Comparison of ENCODE assay signal across 9 cellular contexts in genomic region chr11:72081184-72081644, GRCh38. TPM values are rescaled to one million over a fixed set of nuclear protein-coding genes. Genes with fewer than 3 reads are reported as not detected.
DNase-seq lines count a peak whose midpoint lies in the region; ATAC-seq, FAIRE-seq and TF ChIP-seq lines count a peak whose summit lies in the region.
"Had no signal": no experiment of that assay in that cellular context is flagged by ENCODE, and none has a peak within 500 bp of the region (broad histone marks: within the 10 kb centered on the region; RNA-seq: fewer than 3 reads in every experiment).

No MANE protein-coding gene starts in this region.

- H3K4me1 ChIP-seq in OCI-LY3 (ENCODE audit: low read length) (peaks cover 30% of the 10 kb centered on the region), endocrine pancreas (ENCODE audit: control insufficient read depth, insufficient read depth, low read length) (peaks cover 8% of the 10 kb centered on the region), neuron (ENCODE audit: insufficient read depth, low read length) (peaks cover 21% of the 10 kb centered on the region)

- peaks cover 7% of the 10 kb centered on the region for H3K36me3 Mint-ChIP-seq in CD4-positive, alpha-beta T cell (ENCODE audit: low read depth)

- intact Hi-C loops in CD4-positive, alpha-beta T cell (cut with DNase I, micrococcal nuclease), result loop anchor here in 1 of 2 experiments (2.0 kb wide), 1 partner anchor 32 kb away; the partner anchor contains the start of gene ANAPC15

- no peaks in the 10 kb centered on the region for H3K27me3 Mint-ChIP-seq in CD4-positive, alpha-beta T cell

- H2AFZ ChIP-seq in OCI-LY3 (ENCODE audit: low read depth, low read length) (peak overlapping the region; percentile 93), neuron (ENCODE audit: low read depth, low read length) (peak overlapping the region; percentile 78)

- H3K27ac ChIP-seq in CD4-positive, alpha-beta T cell (ENCODE audit: low read depth, low read length), result peak overlapping the region; percentile 82
- H3K27ac ChIP-seq in OCI-LY3 (ENCODE audit: low read length), result peak overlapping the region; percentile 39; the same call in 1 of the 2 replicates

- H3K4me3 ChIP-seq in OCI-LY3 (ENCODE audit: low read length) (peak overlapping the region; percentile 86), endocrine pancreas (ENCODE audit: control insufficient read depth, insufficient read depth, low read length) (peak overlapping the region; percentile 48), neuron (ENCODE audit: low read length) (peak overlapping the region; percentile 92)

- FAIRE-seq in frontal cortex (lab: Jason Lieb, UNC), result no peak
- FAIRE-seq in D721Med (lab: Jason Lieb, UNC), result no peak

- no peak for ATAC-seq in CD4-positive, alpha-beta T cell (ENCODE audit: poor library complexity)
- no peak for ATAC-seq in GM19351 (IDR thresholded peaks at IDR 0.05; ENCODE audit: unreplicated experiment)

- no peaks in the 10 kb centered on the region for H3K9me3 ChIP-seq in CD4-positive, alpha-beta T cell (ENCODE audit: control insufficient read depth, low read length)
- H3K9me3 ChIP-seq in OCI-LY3 (ENCODE audit: insufficient read depth, low read length) (no peaks in the 10 kb centered on the region), endocrine pancreas (ENCODE audit: control insufficient read depth, low read length) (no peaks in the 10 kb centered on the region), neuron (ENCODE audit: low read length) (no peaks in the 10 kb centered on the region)

- no peak for DNase-seq in CD4-positive, alpha-beta T cell
- DNase-seq in effector CD4-positive, alpha-beta T cell, result no peak
- DNase-seq in frontal cortex (ENCODE audit: low spot score in 2 of 2) (no peak), D721Med (ENCODE audit: insufficient read length, low spot score) (no peak)

- H3K27ac Mint-ChIP-seq in CD4-positive, alpha-beta T cell, result peak overlapping the region; percentile 92

- no peak for TF ChIP-seq CTCF in CD4-positive, alpha-beta T cell (IDR thresholded peaks at IDR 0.05)
- TF ChIP-seq CTCF in OCI-LY3 (IDR thresholded peaks at IDR 0.05; ENCODE audit: low read depth, low read length) (no peak), D721Med (IDR thresholded peaks at IDR 0.05; ENCODE audit: insufficient read depth, missing control alignments) (no peak)

- peak overlapping the region; percentile 95 for H3K4me3 Mint-ChIP-seq in CD4-positive, alpha-beta T cell

- H3K27me3 ChIP-seq in CD4-positive, alpha-beta T cell (ENCODE audit: control insufficient read depth, insufficient read depth, low read length), result no peaks in the 10 kb centered on the region
- H3K27me3 ChIP-seq in OCI-LY3 (ENCODE audit: low read depth, low read length), result no peaks in the 10 kb centered on the region
- H3K27me3 ChIP-seq in endocrine pancreas (ENCODE audit: control insufficient read depth, insufficient read depth, low read length), result no peaks in the 10 kb centered on the region
- no peaks in the 10 kb centered on the region for H3K27me3 ChIP-seq in neuron (ENCODE audit: insufficient read depth, low read length)

- peak overlapping the region; percentile 86 for H3K4me2 ChIP-seq in OCI-LY3 (ENCODE audit: low read length)

- CTCF ChIA-PET in CD4-positive, alpha-beta T cell (lab: Charles Lee), result interaction anchor here (1.4 to 2.5 kb wide), 3 partner anchors 10 to 56 kb away, joined by 5 to 18 read pairs (median 12); no protein-coding TSS in a partner anchor

- H3K79me2 ChIP-seq in OCI-LY3 (ENCODE audit: low read length), result peaks cover 38% of the 10 kb centered on the region

- H3K9ac ChIP-seq in OCI-LY3 (ENCODE audit: low read length) (peak overlapping the region; percentile 76), endocrine pancreas (ENCODE audit: control insufficient read depth, insufficient read depth, low read length) (peak overlapping the region; percentile 45)

- H3K9me3 Mint-ChIP-seq in CD4-positive, alpha-beta T cell, result no peaks in the 10 kb centered on the region

- H3K36me3 ChIP-seq in OCI-LY3 (replicated peaks; ENCODE audit: low read depth, low read length) (no peaks in the 10 kb centered on the region), endocrine pancreas (ENCODE audit: control insufficient read depth, insufficient read depth, low read length) (no peaks in the 10 kb centered on the region), neuron (ENCODE audit: insufficient read depth, low read length) (no peaks in the 10 kb centered on the region)

- peaks cover 37% of the 10 kb centered on the region for H3K4me1 Mint-ChIP-seq in CD4-positive, alpha-beta T cell (ENCODE audit: low read depth)

- no peaks in the 10 kb centered on the region for H4K20me1 ChIP-seq in OCI-LY3 (ENCODE audit: insufficient read depth, low read length)

- POLR2A ChIA-PET in CD4-positive, alpha-beta T cell (lab: Charles Lee), result interaction anchor here (1.1 to 2.5 kb wide), 3 partner anchors 31 to 142 kb away, joined by 3 to 44 read pairs (median 3); partner anchors contain the start of gene ANAPC15

RNA-seq across cellular contexts. Expression of gene LRRC51, which starts 0.6 kb away (rescaled TPM):
- 1 to 10 TPM in 1 of 2 experiments, under 1 TPM in 1; 0.87 to 1.1 TPM for total RNA-seq in CD4-positive, alpha-beta T cell
- 6.5 TPM for total RNA-seq in frontal cortex

RNA-seq across cellular contexts. Expression of gene NUMA1, which starts 0.9 kb away (rescaled TPM):
- 100 to 1,000 TPM; 191 to 197 TPM for total RNA-seq in CD4-positive, alpha-beta T cell
- 110 TPM for total RNA-seq in frontal cortex

RNA-seq across cellular contexts. Expression of gene LAMTOR1, which starts 21.9 kb away (rescaled TPM):
- 10 to 100 TPM; 29.5 to 30.4 TPM for total RNA-seq in CD4-positive, alpha-beta T cell
- 44.4 TPM for total RNA-seq in frontal cortex

RNA-seq across cellular contexts. Expression of gene TOMT, which starts 24.5 kb away (rescaled TPM):
- not detected for total RNA-seq in CD4-positive, alpha-beta T cell
- total RNA-seq in frontal cortex, result not detected
- total RNA-seq: SK-MEL-5 had no signal

RNA-seq across cellular contexts. Expression of gene ANAPC15, which starts 31.3 kb away (rescaled TPM):
- total RNA-seq in CD4-positive, alpha-beta T cell, result 10 to 100 TPM; 48.8 to 52.5 TPM
- 17.5 TPM for total RNA-seq in frontal cortex
